In the genomic region with DNA sequence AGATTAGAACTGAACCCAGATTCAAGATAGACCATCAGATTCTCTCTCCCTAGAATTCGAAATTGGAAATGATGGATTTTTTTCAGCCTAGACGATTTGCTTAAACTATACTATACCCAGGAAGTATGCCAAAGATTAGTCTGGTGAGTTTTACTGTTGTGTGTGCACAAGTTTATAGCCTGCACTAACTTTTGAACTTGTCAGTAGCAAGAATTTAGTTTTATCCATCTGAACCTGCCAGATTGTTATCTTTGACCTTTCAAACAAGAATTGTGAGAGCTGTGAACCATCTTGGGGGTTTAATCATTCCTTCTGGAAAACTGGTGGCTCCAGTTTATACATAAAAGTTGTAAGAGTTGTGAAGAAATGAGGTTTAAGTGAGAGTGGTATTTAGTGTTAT, we compare ENCODE assay signal across 17 cellular contexts.
"Had no signal": no experiment of that assay in that cellular context is flagged by ENCODE, and none has a peak within 500 bp of the region (broad histone marks: within the 10 kb centered on the region; RNA-seq: fewer than 3 reads in every experiment).

No MANE protein-coding gene starts in this region.

- H3K27me3 ChIP-seq: Peyer's patch, SJCRH30 had no signal

- H3K27ac Mint-ChIP-seq: activated CD8-positive, alpha-beta T cell treated with anti-CD3 and anti-CD28 coated beads, Interleukin-2, amount 10 ng/mL, durations not matched to agents 7 days and 5 days; activated naive CD4-positive, alpha-beta T cell treated with anti-CD3 and anti-CD28 coated beads, Interleukin-2, amount 50 U/mL, for 24 hours; activated T-cell treated with anti-CD3 and anti-CD28 coated beads, Interleukin-2, amount 50 U/mL, for 24 hours; activated T-helper 1 cell treated with anti-CD3 and anti-CD28 coated beads, Interleukin-12 subunit alpha, Interleukin-12 subunit beta, Interleukin-2, Interleukin-4 antibody, amounts not matched to agents 30 ng/mL and 10 ng/mL and 1 ng/mL, durations not matched to agents 14 hours and 24 hours and 36 hours had no signal

- H3K36me3 Mint-ChIP-seq: activated naive CD4-positive, alpha-beta T cell treated with anti-CD3 and anti-CD28 coated beads, Interleukin-2, amount 50 U/mL, for 24 hours had no signal

- H3K4me1 Mint-ChIP-seq: activated naive CD4-positive, alpha-beta T cell treated with anti-CD3 and anti-CD28 coated beads, Interleukin-2, amount 50 U/mL, for 24 hours had no signal

- H3K9me2 ChIP-seq: SK-N-SH had no signal

- H3K9me3 Mint-ChIP-seq: activated naive CD4-positive, alpha-beta T cell treated with anti-CD3 and anti-CD28 coated beads, Interleukin-2, amount 50 U/mL, for 24 hours; activated T-cell treated with anti-CD3 and anti-CD28 coated beads, Interleukin-2, amount 50 U/mL, for 24 hours; activated T-helper 1 cell treated with anti-CD3 and anti-CD28 coated beads, Interleukin-12 subunit alpha, Interleukin-12 subunit beta, Interleukin-2, Interleukin-4 antibody, amounts not matched to agents 30 ng/mL and 10 ng/mL and 1 ng/mL, durations not matched to agents 14 hours and 24 hours and 36 hours had no signal

- ATAC-seq: activated CD4-positive, CD25-positive, alpha-beta regulatory T cell treated with anti-CD3 and anti-CD28 coated beads, Interleukin-2, amount 50 U/mL, for 24 hours; activated CD8-positive, alpha-beta T cell treated with anti-CD3 and anti-CD28 coated beads, Interleukin-2, amount 10 ng/mL, durations not matched to agents 7 days and 5 days had no signal

- DNase-seq: activated CD4-positive, alpha-beta T cell treated with anti-CD3 and anti-CD28 coated beads for 4 hours; activated CD4-positive, alpha-beta T cell treated with anti-CD3 and anti-CD28 coated beads, Interleukin-2, amount 50 U/mL, for 4 hours; activated CD8-positive, alpha-beta memory T cell treated with anti-CD3 and anti-CD28 coated beads, Interleukin-2, amount 50 U/mL, for 48 hours; activated CD8-positive, alpha-beta T cell treated with anti-CD3 and anti-CD28 coated beads, Interleukin-2, amount 10 ng/mL, durations not matched to agents 7 days and 5 days; activated effector memory CD4-positive, alpha-beta T cell treated with Interleukin-2 at 50 U/mL for 16 hours; activated naive CD4-positive, alpha-beta T cell; activated T-cell treated with anti-CD3 and anti-CD28 coated beads, Interleukin-2, amount 50 U/mL, for 24 hours; aorta; Right ventricle myocardium superior; SK-N-SH; T-helper 1 cell had no signal

- H3K4me3 ChIP-seq: Peyer's patch, SJCRH30 had no signal

- H3K36me3 ChIP-seq: Peyer's patch, SJCRH30 had no signal

- H3K4me1 ChIP-seq: SJCRH30 had no signal

- H3K9me3 ChIP-seq: Peyer's patch, SJCRH30, SK-N-SH had no signal

- H3K9ac ChIP-seq: SK-N-SH had no signal

- H3K27ac ChIP-seq: Peyer's patch, RWPE1, SJCRH30 had no signal

- H3K4me2 ChIP-seq: SK-N-SH had no signal

- H3K4me3 Mint-ChIP-seq: activated CD8-positive, alpha-beta T cell treated with anti-CD3 and anti-CD28 coated beads, Interleukin-2, amount 10 ng/mL, durations not matched to agents 7 days and 5 days; activated naive CD4-positive, alpha-beta T cell treated with anti-CD3 and anti-CD28 coated beads, Interleukin-2, amount 50 U/mL, for 24 hours; activated T-cell treated with anti-CD3 and anti-CD28 coated beads, Interleukin-2, amount 50 U/mL, for 24 hours; activated T-helper 1 cell treated with anti-CD3 and anti-CD28 coated beads, Interleukin-12 subunit alpha, Interleukin-12 subunit beta, Interleukin-2, Interleukin-4 antibody, amounts not matched to agents 30 ng/mL and 10 ng/mL and 1 ng/mL, durations not matched to agents 14 hours and 24 hours and 36 hours had no signal
